Comparison of ENCODE assay signal across 1 cellular context in genomic region chr12:54000105-54000773, GRCh38.
TF ChIP-seq lines count a peak whose summit lies in the region.

Gene HOXC9, plus strand, starts transcription at chr12:54000161. Its CDS starts 28 bp downstream, at chr12:54000189.

TF ChIP-seq in K562, 482 proteins besides CTCF, POLR2A, EP300 and RAD21 (continued from another document and continues in another):
- peak; percentile 76 for TF ChIP-seq ZNF592 (IDR thresholded peaks at IDR 0.05)
- TF ChIP-seq ZBTB2 (IDR thresholded peaks at IDR 0.05): no peak
- TF ChIP-seq MITF (IDR thresholded peaks at IDR 0.05): no peak
- TF ChIP-seq SMAD3 (CRISPR knock-in tag; conservative IDR thresholded peaks at IDR 0.05): no peak
- TF ChIP-seq MAZ (CRISPR knock-in tag; conservative IDR thresholded peaks at IDR 0.05 in 1 of 2, IDR thresholded peaks at IDR 0.05 in 1 of 2): peak; percentile 60 to 61; a peak in 3 of 4 replicates
- TF ChIP-seq LEF1 (IDR thresholded peaks at IDR 0.05): no peak
- no peak for TF ChIP-seq BRD9 (IDR thresholded peaks at IDR 0.05; ENCODE audit: low read depth, partially characterized antibody)
- no peak for TF ChIP-seq ZSCAN29 (IDR thresholded peaks at IDR 0.05)
- TF ChIP-seq ZNF407 (IDR thresholded peaks at IDR 0.05; ENCODE audit: low read depth): no peak
- TF ChIP-seq HDAC8 (tag; IDR thresholded peaks at IDR 0.05): no peak
- peak; percentile 21; the same call in 1 of the 2 replicates for TF ChIP-seq ZNF12 (CRISPR knock-in tag; IDR thresholded peaks at IDR 0.05)
- no peak for TF ChIP-seq ZNF75A (CRISPR knock-in tag; IDR thresholded peaks at IDR 0.05)
- TF ChIP-seq MTF1 (CRISPR knock-in tag; IDR thresholded peaks at IDR 0.05; ENCODE audit: borderline replicate concordance): no peak
- peak; percentile 57; the same call in 1 of the 2 replicates for TF ChIP-seq ZBTB43 (CRISPR knock-in tag; IDR thresholded peaks at IDR 0.05)
- no peak for TF ChIP-seq XRCC5 (IDR thresholded peaks at IDR 0.05; ENCODE audit: low read depth, low read length)
- TF ChIP-seq PTRF (tag; IDR thresholded peaks at IDR 0.05): no peak
- no peak for TF ChIP-seq HBP1 (CRISPR knock-in tag; IDR thresholded peaks at IDR 0.05)
- no peak; the same call in 1 of the 2 replicates for TF ChIP-seq ETV5 (CRISPR knock-in tag; IDR thresholded peaks at IDR 0.05; ENCODE audit: low read depth)
- TF ChIP-seq ATF1 (CRISPR knock-in tag; IDR thresholded peaks at IDR 0.05): no peak
- no peak for TF ChIP-seq ATF1 (tag; IDR thresholded peaks at IDR 0.05)
- peak; percentile 71; the same call in 1 of the 2 replicates for TF ChIP-seq NR4A1 (CRISPR knock-in tag; IDR thresholded peaks at IDR 0.05)
- TF ChIP-seq NR4A1 (tag; IDR thresholded peaks at IDR 0.05): 0 out of 2 replicates have a peak, but pooled peaks have one; percentile 23
- peak; percentile 84; the same call in 1 of the 2 replicates for TF ChIP-seq KAT7 (CRISPR knock-in tag; IDR thresholded peaks at IDR 0.05; ENCODE audit: borderline replicate concordance)
- no peak for TF ChIP-seq HMBOX1 (IDR thresholded peaks at IDR 0.05)
- no peak for TF ChIP-seq PKNOX1 (IDR thresholded peaks at IDR 0.05)
- no peak for TF ChIP-seq MCM2 (IDR thresholded peaks at IDR 0.05; ENCODE audit: low read depth)
- TF ChIP-seq PBX2 (CRISPR knock-in tag; IDR thresholded peaks at IDR 0.05; ENCODE audit: low read depth): no peak
- TF ChIP-seq PBX2 (tag; conservative IDR thresholded peaks at IDR 0.05; ENCODE audit: low read depth): no peak
- TF ChIP-seq POLR3G (IDR thresholded peaks at IDR 0.05; ENCODE audit: extremely low read depth, insufficient read length, insufficient replicate concordance): no peak
- TF ChIP-seq ZNF699 (CRISPR knock-in tag; IDR thresholded peaks at IDR 0.05; ENCODE audit: insufficient replicate concordance): no peak
- no peak for TF ChIP-seq TCF3 (CRISPR knock-in tag; IDR thresholded peaks at IDR 0.05)
- TF ChIP-seq TEAD2 (tag; IDR thresholded peaks at IDR 0.05): no peak
- TF ChIP-seq SUPT5H (IDR thresholded peaks at IDR 0.05): 0 out of 2 replicates have a peak, but pooled peaks have one; percentile 59
- TF ChIP-seq THRAP3 (IDR thresholded peaks at IDR 0.05; ENCODE audit: borderline replicate concordance): no peak
